7 cellular contexts compared by ENCODE assay signal in the genomic region with DNA sequence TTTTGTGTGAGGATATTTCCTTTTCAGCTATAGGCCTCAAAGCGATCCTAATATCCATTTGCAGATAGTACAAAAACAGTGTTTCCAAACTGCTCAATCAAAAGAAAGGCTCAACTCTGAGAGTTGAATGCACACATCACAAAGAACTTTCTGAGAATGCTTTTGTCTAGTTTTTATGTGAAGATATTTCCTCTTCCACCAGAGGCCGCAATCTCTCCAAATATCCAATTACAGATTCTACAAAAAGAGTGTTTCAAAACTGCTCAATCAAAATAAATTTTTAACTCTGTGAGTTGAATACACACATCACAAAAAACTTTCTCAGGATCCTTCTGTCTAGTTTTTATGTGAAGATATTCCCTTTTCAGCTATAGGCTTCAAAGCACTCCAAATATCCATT.
A peak's percentile ranks its signal among the peaks of the same experiment; 100 is the strongest.
DNase-seq lines count a peak whose midpoint lies in the region; ATAC-seq, FAIRE-seq and TF ChIP-seq lines count a peak whose summit lies in the region.
"Not testable (repeated sequence)": the region's sequence is repeated elsewhere in the genome, so short reads cannot be mapped to it uniquely, and the experiment has no call there.

No MANE protein-coding gene starts in this region.

- TF ChIP-seq CTCF in A549 (IDR thresholded peaks at IDR 0.05) (peak; percentile 18; the same call in 2 of the 3 replicates), HCT116 (IDR thresholded peaks at IDR 0.05 in 2 of 3, conservative IDR thresholded peaks at IDR 0.05 in 1 of 3; ENCODE audit: borderline replicate concordance in 1 of 3, insufficient read depth in 1 of 3, low read depth in 2 of 3, low read length in 2 of 3) (peak in 1 of 3 experiments; percentile 8; a peak in 1 of 6 replicates), LNCaP clone FGC (IDR thresholded peaks at IDR 0.05; ENCODE audit: control insufficient read depth, extremely low read depth, insufficient read depth) (peak; percentile 22), OCI-LY7 (conservative IDR thresholded peaks at IDR 0.05; ENCODE audit: low read length) (0 out of 2 replicates have a peak, but pooled peaks have one; percentile 17), PC-9 (conservative IDR thresholded peaks at IDR 0.05) (0 out of 2 replicates have a peak, but pooled peaks have one; percentile 31), RWPE2 (IDR thresholded peaks at IDR 0.05; ENCODE audit: poor library complexity, severe bottlenecking) (peak; percentile 20), VCaP (conservative IDR thresholded peaks at IDR 0.05) (peak; percentile 53)

- not testable (repeated sequence) for H3K27ac ChIP-seq in A549; HCT116 (ENCODE audit: low read depth, low read length); OCI-LY7 (ENCODE audit: low read depth, low read length, poor library complexity, severe bottlenecking); PC-9; RWPE2 (ENCODE audit: poor library complexity, severe bottlenecking); VCaP

- CTCF ChIA-PET in A549 (lab: Yijun Ruan, JAX); HCT116 (lab: Charles Lee); OCI-LY7 (lab: Charles Lee; ENCODE audit: unreplicated experiment); PC-9 (lab: Charles Lee): not testable (repeated sequence)

- H3K4me3 ChIP-seq in A549; HCT116 (replicated peaks in 1 of 2; ENCODE audit: low read depth in 1 of 2, low read length in 2 of 2); LNCaP clone FGC (ENCODE audit: low read depth, low read length); OCI-LY7 (ENCODE audit: low read depth, low read length, poor library complexity, severe bottlenecking); PC-9; RWPE2 (ENCODE audit: severe bottlenecking): not testable (repeated sequence)

- not testable (repeated sequence) for H3K9me2 ChIP-seq in HCT116 (ENCODE audit: insufficient read depth); OCI-LY7 (ENCODE audit: insufficient read depth, low read length); PC-9 (ENCODE audit: insufficient read depth)

- not testable (repeated sequence) for H3K36me3 ChIP-seq in HCT116 (ENCODE audit: control insufficient read depth in 1 of 2, insufficient read depth in 2 of 2, low read length in 2 of 2); OCI-LY7 (ENCODE audit: insufficient read depth, low read length); PC-9 (ENCODE audit: low read depth); RWPE2 (ENCODE audit: low read depth)

- not testable (repeated sequence) for H3K9ac ChIP-seq in HCT116 (ENCODE audit: low read length)

- TF ChIP-seq RAD21 in A549 (conservative IDR thresholded peaks at IDR 0.05 in 1 of 2, IDR thresholded peaks at IDR 0.05 in 1 of 2) (peak in 1 of 2 experiments; percentile 42; a peak in 2 of 5 replicates), HCT116 (IDR thresholded peaks at IDR 0.05; ENCODE audit: low read depth) (peak; percentile 38; the same call in 1 of the 2 replicates)

- H2AFZ ChIP-seq in HCT116 (ENCODE audit: low read depth, low read length, poor library complexity, severe bottlenecking); OCI-LY7 (ENCODE audit: low read length); PC-9: not testable (repeated sequence)

- DNase-seq in A549 (ENCODE audit: low read depth in 1 of 2, low spot score in 1 of 2); HCT116 (ENCODE audit: low read depth, low spot score); LNCaP clone FGC (ENCODE audit: low read depth); OCI-LY7 (ENCODE audit: low spot score); PC-9; RWPE2 (ENCODE audit: low spot score): not testable (repeated sequence)

- H3K4me2 ChIP-seq in A549; HCT116 (ENCODE audit: low read length); OCI-LY7 (ENCODE audit: low read length); PC-9: not testable (repeated sequence)

- H3F3A ChIP-seq in PC-9 (ENCODE audit: insufficient read depth, low read depth) = not testable (repeated sequence)

- WGBS in A549 (ENCODE audit: missing lambda C conversion rate) = 68% methylated on average over 2 of the region's 2 CpGs

- RAD21 ChIA-PET in HCT116 (lab: Charles Lee; ENCODE audit: low non-redundant PET in 1 of 2, low total read pairs in 2 of 2, uncharacterized antibody in 2 of 2, unreplicated experiment in 2 of 2) = not testable (repeated sequence)

- not testable (repeated sequence) for BruUV-seq in HCT116 (replicated peaks; lab: Mats Ljungman, UMichigan); OCI-LY7 (replicated peaks; lab: Mats Ljungman, UMichigan); PC-9 (replicated peaks; lab: Mats Ljungman, UMichigan)

- H3K9me3 ChIP-seq in A549; HCT116 (ENCODE audit: control insufficient read depth in 1 of 2, insufficient read depth in 1 of 2, low read depth in 1 of 2, low read length in 2 of 2); OCI-LY7 (ENCODE audit: low read length); PC-9 (ENCODE audit: insufficient read depth, low read depth); RWPE2 (ENCODE audit: severe bottlenecking): not testable (repeated sequence)

- not testable (repeated sequence) for FAIRE-seq in A549 (lab: Jason Lieb, UNC)

- POLR2A ChIA-PET in A549 (lab: Yijun Ruan, JAX); HCT116 (lab: Charles Lee); OCI-LY7 (lab: Charles Lee); PC-9 (lab: Charles Lee; ENCODE audit: unreplicated experiment): not testable (repeated sequence)

- TF ChIP-seq POLR2A in A549 (IDR thresholded peaks at IDR 0.05; ENCODE audit: low read length); HCT116 (IDR thresholded peaks at IDR 0.05; ENCODE audit: borderline replicate concordance, extremely low read depth, insufficient read depth, insufficient read length): not testable (repeated sequence)

- not testable (repeated sequence) for H3K79me2 ChIP-seq in HCT116 (ENCODE audit: insufficient read depth, low read length); OCI-LY7 (ENCODE audit: insufficient read depth, low read depth, low read length); PC-9 (ENCODE audit: low read depth)

- H3K4me1 ChIP-seq in A549; HCT116 (ENCODE audit: control insufficient read depth in 1 of 2, insufficient read depth in 2 of 2, low read length in 2 of 2); OCI-LY7 (ENCODE audit: insufficient read depth, low read length, poor library complexity, severe bottlenecking); PC-9 (replicated peaks; ENCODE audit: insufficient read depth); RWPE2 (ENCODE audit: insufficient read depth, poor library complexity, severe bottlenecking): not testable (repeated sequence)

- intact Hi-C loops in HCT116 (cut with micrococcal nuclease) = loop anchor here (5.0 kb wide), 1 partner anchor 41 kb away; no protein-coding TSS in a partner anchor
- intact Hi-C loops in OCI-LY7 (cut with micrococcal nuclease; ENCODE audit: unreplicated experiment); PC-9 (cut with micrococcal nuclease; ENCODE audit: unreplicated experiment): not testable (repeated sequence)

- not testable (repeated sequence) for H4K20me1 ChIP-seq in HCT116 (ENCODE audit: insufficient read depth); OCI-LY7 (ENCODE audit: insufficient read depth, low read length); PC-9 (ENCODE audit: insufficient read depth)

- H3K27me3 ChIP-seq in HCT116 (ENCODE audit: insufficient read depth, low read length); PC-9 (ENCODE audit: insufficient read depth, low read depth); RWPE2 (ENCODE audit: insufficient read depth, poor library complexity, severe bottlenecking): not testable (repeated sequence)

- ATAC-seq in A549; HCT116; RWPE2 (ENCODE audit: low read depth): not testable (repeated sequence)

- TF ChIP-seq EP300 in A549 (IDR thresholded peaks at IDR 0.05) = not testable (repeated sequence)

TF ChIP-seq in A549, 52 proteins besides CTCF, POLR2A, EP300 and RAD21:
- 0 out of 3 replicates have a peak, but pooled peaks have one; percentile 18 for TF ChIP-seq SMC3 (IDR thresholded peaks at IDR 0.05)
